ENCODE assay signal across 7 cellular contexts in genomic region chr2:71465961-71466300, GRCh38. TPM values are rescaled to one million over a fixed set of nuclear protein-coding genes. Genes with fewer than 3 reads are reported as not detected.
DNase-seq lines count a peak whose midpoint lies in the region; ATAC-seq and TF ChIP-seq lines count a peak whose summit lies in the region.

No MANE protein-coding gene starts in this region.

- H3K4me3 Mint-ChIP-seq in Caco-2 (ENCODE audit: unreplicated experiment), result no peak overlapping the region

- TF ChIP-seq CTCF in Panc1 (IDR thresholded peaks at IDR 0.05), result no peak
- TF ChIP-seq CTCF in epithelial cell of proximal tubule (conservative IDR thresholded peaks at IDR 0.05; ENCODE audit: low read depth, low read length), result no peak
- no peak for TF ChIP-seq CTCF in tibial nerve (IDR thresholded peaks at IDR 0.05)
- TF ChIP-seq CTCF in Caco-2 (IDR thresholded peaks at IDR 0.05; ENCODE audit: insufficient read depth in 1 of 2, low read depth in 1 of 2, low read length in 1 of 2, severe bottlenecking in 1 of 2, unreplicated experiment in 1 of 2), result no peak

- H3K36me3 Mint-ChIP-seq in Caco-2 (ENCODE audit: insufficient read depth, unreplicated experiment), result no peaks in the 10 kb centered on the region

- H3K9me3 ChIP-seq in Panc1 (ENCODE audit: control insufficient read depth, insufficient read depth, low read depth, low read length) (no peaks in the 10 kb centered on the region), mucosa of stomach (ENCODE audit: control insufficient read depth, low read length) (no peaks in the 10 kb centered on the region), tibial nerve (peaks cover 0 to 13% (median 0%) of the 10 kb centered on the region in 4 donors), Caco-2 (no peaks in the 10 kb centered on the region; the same call in 1 of the 2 replicates)

- intact Hi-C loops in Panc1 (cut with micrococcal nuclease; ENCODE audit: unreplicated experiment), result no loop called here
- intact Hi-C loops in Caco-2 (cut with micrococcal nuclease; ENCODE audit: unreplicated experiment), result no loop called here

- 11 to 15% methylated on average over 12 to 23 of the region's 23 CpGs for WGBS in tibial nerve, 2 donors

- H3K27ac Mint-ChIP-seq in Caco-2 (ENCODE audit: unreplicated experiment), result no peak overlapping the region

- peaks cover 7% of the 10 kb centered on the region for H3K4me1 Mint-ChIP-seq in Caco-2 (ENCODE audit: low read depth, unreplicated experiment)

- ATAC-seq in Panc1 (no peak), GM19035 (IDR thresholded peaks at IDR 0.05; ENCODE audit: unreplicated experiment) (no peak)

- H3K27me3 ChIP-seq in Panc1 (ENCODE audit: control insufficient read depth, insufficient read depth, low read length) (peaks cover 17% of the 10 kb centered on the region), mucosa of stomach (ENCODE audit: control insufficient read depth, insufficient read depth, low read length) (peaks cover 43% of the 10 kb centered on the region), tibial nerve (peaks cover 0 to 39% of the 10 kb centered on the region in 2 donors), Caco-2 (replicated peaks; ENCODE audit: control insufficient read depth, insufficient read depth, low read length) (no peaks in the 10 kb centered on the region; the same call in 1 of the 2 replicates)

- CTCF ChIA-PET in Panc1 (lab: Charles Lee) (interaction anchor here (1.2 kb wide), 1 partner anchor 45 kb away, joined by 3 read pairs; no protein-coding TSS in a partner anchor), Caco-2 (lab: Charles Lee) (interaction anchor here (1.1 to 1.5 kb wide), 2 partner anchors 134 to 167 kb away, joined by 3 to 12 read pairs; partner anchors contain the start of gene ZNF638)

- in situ Hi-C loops in Panc1 (cut with HindIII; ENCODE audit: low pct_unique_long_range_greater_than_20kb, low sequenced_read_pairs), result no loop called here

- peak overlapping the region; percentile 48 to 76 for H3K4me3 ChIP-seq in Panc1 (ENCODE audit: low read depth in 2 of 2, low read length in 2 of 2)
- H3K4me3 ChIP-seq in epithelial cell of proximal tubule (ENCODE audit: low read depth, low read length), result peak overlapping the region; percentile 60
- H3K4me3 ChIP-seq in mucosa of stomach (ENCODE audit: low read length), result peak overlapping the region; percentile 14
- peak overlapping the region; percentile 35 to 75 (median 69) for H3K4me3 ChIP-seq in tibial nerve
- H3K4me3 ChIP-seq in Caco-2 (ENCODE audit: low read depth, low read length), result no peak overlapping the region; the same call in none of the 2 replicates

- no TSS peak for BruUV-seq in Panc1 (replicated peaks; lab: Mats Ljungman, UMichigan)
- BruUV-seq in Caco-2 (replicated peaks; lab: Mats Ljungman, UMichigan), result no TSS peak

- TF ChIP-seq EP300 in tibial nerve (IDR thresholded peaks at IDR 0.05), result no peak

- H3K27me3 Mint-ChIP-seq in Caco-2 (ENCODE audit: insufficient read depth, unreplicated experiment), result peaks cover 14% of the 10 kb centered on the region

- POLR2A ChIA-PET in Panc1 (lab: Charles Lee) (no interaction called here), Caco-2 (lab: Charles Lee) (interaction anchor here (0.6 kb wide), 1 partner anchor 296 kb away, joined by 5 read pairs; no protein-coding TSS in a partner anchor)

- H3K9ac ChIP-seq in mucosa of stomach (ENCODE audit: low read length), result no peak overlapping the region

- no peak overlapping the region for H3K27ac ChIP-seq in Panc1 (ENCODE audit: low read length)
- no peak overlapping the region for H3K27ac ChIP-seq in tibial nerve

- no peaks in the 10 kb centered on the region for H3K36me3 ChIP-seq in Panc1 (ENCODE audit: control insufficient read depth, insufficient read depth, low read length)
- H3K36me3 ChIP-seq in mucosa of stomach (ENCODE audit: control insufficient read depth, insufficient read depth, low read length), result no peaks in the 10 kb centered on the region
- no peaks in the 10 kb centered on the region for H3K36me3 ChIP-seq in tibial nerve
- H3K36me3 ChIP-seq in Caco-2 (ENCODE audit: control insufficient read depth, insufficient read depth, low read length), result no peaks in the 10 kb centered on the region; the same call in 1 of the 2 replicates

- H3K9me3 Mint-ChIP-seq in Caco-2 (ENCODE audit: unreplicated experiment), result peaks cover 8% of the 10 kb centered on the region

- DNase-seq in Panc1 (ENCODE audit: low read depth, low spot score) (no peak), epithelial cell of proximal tubule (ENCODE audit: low read depth) (no peak), tibial nerve (ENCODE audit: low spot score in 2 of 2) (no peak), Caco-2 (no peak), hippocampal formation (lab: John Stamatoyannopoulos, UW) (no peak)

- H3K4me1 ChIP-seq in Panc1 (ENCODE audit: control insufficient read depth, insufficient read depth, low read length) (peaks cover 3% of the 10 kb centered on the region; the same call in 1 of the 2 replicates), mucosa of stomach (ENCODE audit: control insufficient read depth, insufficient read depth, low read length) (peaks cover 11% of the 10 kb centered on the region), tibial nerve (peaks cover 0 to 23% (median 8%) of the 10 kb centered on the region in 4 donors), Caco-2 (no peaks in the 10 kb centered on the region)

- TF ChIP-seq POLR2A in tibial nerve (IDR thresholded peaks at IDR 0.05), result no peak

RNA-seq across cellular contexts. Expression of gene DYSF, which starts 12.6 kb away (rescaled TPM):
- 0.31 TPM for total RNA-seq in Panc1 (2021; ENCODE audit: unreplicated experiment)
- polyA plus RNA-seq in Panc1 (2012; ENCODE audit: insufficient read length), result 0.29 TPM
- 6.3 and 8.2 TPM in 2 replicates for total RNA-seq in epithelial cell of proximal tubule
- total RNA-seq in tibial nerve, result 10 to 100 TPM in 1 of 4 donors, 1 to 10 TPM in 3; 4.2 to 12.0 (median 5.9) TPM
- 1.7 and 2.2 TPM in 2 replicates for total RNA-seq in Caco-2 (2022)
